15 cellular contexts compared by ENCODE assay signal in the genomic region with DNA sequence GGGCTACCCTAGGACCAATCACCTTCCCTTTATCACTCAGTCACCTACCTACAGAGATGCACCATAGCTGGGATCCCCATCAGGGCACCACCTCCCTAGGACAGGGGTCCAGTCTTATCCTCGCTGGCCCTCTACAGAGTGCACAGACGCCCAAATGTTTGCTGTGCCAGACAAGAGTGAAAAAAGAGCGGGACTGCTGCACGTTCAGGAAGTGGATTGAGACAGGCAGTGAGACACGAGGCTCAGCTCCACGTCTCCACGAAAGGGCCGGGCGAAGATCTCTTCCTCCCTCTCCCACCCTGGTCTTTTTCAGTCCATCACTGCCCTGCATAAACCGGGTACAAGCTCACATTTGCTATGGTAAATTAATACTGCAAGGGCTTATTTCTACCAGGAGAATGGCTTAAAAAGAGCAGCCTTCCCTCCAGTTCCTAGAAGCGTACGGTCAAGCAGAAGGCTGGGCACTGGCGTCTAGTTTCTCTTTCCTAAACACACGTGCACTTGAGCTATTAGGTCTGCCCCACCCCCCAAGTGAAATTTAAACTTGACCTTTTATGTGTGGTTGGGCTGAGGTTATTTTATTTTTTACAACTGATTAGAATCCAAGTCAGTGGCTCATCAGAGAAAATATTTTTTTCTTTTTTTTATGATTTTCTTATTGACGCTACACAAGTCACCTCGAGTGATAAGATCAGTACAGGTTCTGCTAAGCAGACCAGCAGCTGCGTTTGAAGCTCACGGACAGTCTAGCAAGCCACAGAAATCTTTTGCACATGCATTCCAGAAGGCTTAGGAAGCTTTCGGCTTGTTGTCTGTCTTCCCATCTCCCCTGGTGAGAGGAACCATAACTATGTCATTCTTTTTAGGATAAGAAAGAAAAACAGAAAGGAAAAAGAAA.
DNase-seq lines count a peak whose midpoint lies in the region; ATAC-seq and TF ChIP-seq lines count a peak whose summit lies in the region.
"Had no signal": no experiment of that assay in that cellular context is flagged by ENCODE, and none has a peak within 500 bp of the region (broad histone marks: within the 10 kb centered on the region; RNA-seq: fewer than 3 reads in every experiment).

No MANE protein-coding gene starts in this region.

- H3K9me3 ChIP-seq in adrenal gland (replicated peaks in 1 of 3) = no peaks in the 10 kb centered on the region
- H3K9me3 ChIP-seq in skeletal muscle satellite cell (replicated peaks; ENCODE audit: low read length) = no peaks in the 10 kb centered on the region
- H3K9me3 ChIP-seq: esophagus muscularis mucosa, upper lobe of right lung had no signal

- WGBS in adrenal gland, 4 donors = 38 to 56% (median 49%) methylated on average over 19 of the region's 19 CpGs

- peak in 1 of 2 donors; percentile 39 for TF ChIP-seq POLR2A in adrenal gland (IDR thresholded peaks at IDR 0.05)

- H3K4me2 ChIP-seq in skeletal muscle satellite cell (ENCODE audit: low read length) = peak overlapping the region; percentile 71

- no peak for ATAC-seq in GM18498 (IDR thresholded peaks at IDR 0.05; ENCODE audit: unreplicated experiment)
- ATAC-seq: upper lobe of right lung had no signal

- H3K36me3 ChIP-seq in adrenal gland (replicated peaks in 1 of 2) (peaks cover 0 to 14% of the 10 kb centered on the region in 2 donors), skeletal muscle satellite cell (ENCODE audit: insufficient read depth, low read length) (peaks cover 44% of the 10 kb centered on the region)

- H3K4me3 ChIP-seq in adrenal gland (peak overlapping the region in 1 of 4 donors; percentile 0), skeletal muscle satellite cell (ENCODE audit: low read length) (peak overlapping the region; percentile 41)
- H3K4me3 ChIP-seq: esophagus muscularis mucosa, upper lobe of right lung had no signal

- DNase-seq in ELR (ENCODE audit: low read depth) (peak; percentile 58), adrenal gland (peak in 4 of 7 donors; percentile 53 to 74 (median 56)), iris pigment epithelial cell (ENCODE audit: low read depth) (peak; percentile 92), pons (ENCODE audit: low spot score) (no peak)
- DNase-seq in stimulated activated CD4-positive, alpha-beta T cell treated with anti-CD3 and anti-CD28 coated beads, Interleukin-1b, Interleukin-23, amount 100 ng/mL, for 48 hours = no peak
- DNase-seq: DMS53, kidney glomerular epithelial cell, NCI-H1092, NCI-H82, occipital lobe, T-helper 1 cell, upper lobe of right lung had no signal

- intact Hi-C loops in adrenal gland (cut with DNase I) = loop anchor here in 1 of 2 donors (10.0 kb wide), 1 partner anchor 108 kb away; no protein-coding TSS in a partner anchor

- H3K27ac ChIP-seq in adrenal gland = peak overlapping the region in 4 of 5 donors; percentile 3 to 86 (median 66)
- H3K27ac ChIP-seq: upper lobe of right lung had no signal

- H3K27me3 ChIP-seq in adrenal gland (no peaks in the 10 kb centered on the region), skeletal muscle satellite cell (ENCODE audit: control insufficient read depth, insufficient read depth, low read length) (no peaks in the 10 kb centered on the region)
- H3K27me3 ChIP-seq: esophagus muscularis mucosa, upper lobe of right lung had no signal

- peaks cover 23 to 29% of the 10 kb centered on the region in 2 donors for H3K4me1 ChIP-seq in adrenal gland (replicated peaks in 1 of 2)
- H3K4me1 ChIP-seq in skeletal muscle satellite cell (ENCODE audit: control insufficient read depth, insufficient read depth, low read length) = peaks cover 28% of the 10 kb centered on the region

- peak overlapping the region; percentile 61 for H3K9ac ChIP-seq in skeletal muscle satellite cell (ENCODE audit: low read depth, low read length)

- TF ChIP-seq CTCF in adrenal gland (IDR thresholded peaks at IDR 0.05) = no peak

Comparison
In these comparisons a context has a peak if more than half of its experiments do, and no peak if none do; other contexts are left out.
1. DNase-seq: peak in ELR (single experiment), adrenal gland (4 of 7) and iris pigment epithelial cell (single experiment); none in pons (single experiment) and stimulated activated CD4-positive, alpha-beta T cell treated with anti-CD3 and anti-CD28 coated beads, Interleukin-1b, Interleukin-23, amount 100 ng/mL, for 48 hours (single experiment).